28 cellular contexts compared by ENCODE assay signal in genomic region chr6:115983998-115984397, GRCh38.
"Had no signal": no experiment of that assay in that cellular context is flagged by ENCODE, and none has a peak within 500 bp of the region (broad histone marks: within the 10 kb centered on the region; RNA-seq: fewer than 3 reads in every experiment).

No MANE protein-coding gene starts in this region.

- DNase-seq: natural killer cell; occipital lobe; ovary; posterior cingulate gyrus; psoas muscle; right cardiac atrium; stimulated activated CD4-positive, alpha-beta T cell treated with anti-CD3 and anti-CD28 coated beads, Interleukin-15, amount 100 ng/mL, for 24 hours; stimulated activated CD4-positive, alpha-beta T cell treated with anti-CD3 and anti-CD28 coated beads, Interleukin-2, amount 100 ng/mL, for 24 hours; stimulated activated CD4-positive, alpha-beta T cell treated with anti-CD3 and anti-CD28 coated beads, Interleukin-2, amount 100 ng/mL, for 48 hours; stimulated activated CD4-positive, alpha-beta T cell treated with anti-CD3 and anti-CD28 coated beads, Interleukin-4, amount 100 ng/mL, for 24 hours; stimulated activated naive B cell treated with anti-CD40 and anti-IgM and Interleukin-4, amounts not matched to agents 10 μg/mL and 1 μg/mL and 100 μg/mL, for 72 hours; stimulated activated naive CD4-positive, alpha-beta T cell treated with Interleukin-2 at 50 U/mL for 16 hours; stomach; thyroid gland; trophoblast cell; upper lobe of left lung had no signal

- H3K27me3 Mint-ChIP-seq: progenitor cell of endocrine pancreas; stimulated activated naive CD8-positive, alpha-beta T cell treated with anti-CD3 and anti-CD28 coated beads, Interleukin-15, Interleukin-2, amounts not matched to agents 100 ng/mL and 50 ng/mL, for 24 hours had no signal

- H3K9me3 Mint-ChIP-seq: nephron; neural progenitor cell; stimulated activated effector memory CD8-positive, alpha-beta T cell treated with anti-CD3 and anti-CD28 coated beads, Interleukin-12 subunit alpha, Interleukin-12 subunit beta, amount 100 ng/mL, for 72 hours; stimulated activated naive B cell treated with anti-CD40 and anti-IgM and Interleukin-4, amounts not matched to agents 10 μg/mL and 1 μg/mL and 100 μg/mL, for 72 hours; stimulated activated naive CD8-positive, alpha-beta T cell treated with anti-CD3 and anti-CD28 coated beads, Interleukin-15, Interleukin-2, amounts not matched to agents 100 ng/mL and 50 ng/mL, for 24 hours had no signal

- ATAC-seq: natural killer cell; psoas muscle; right cardiac atrium; sciatic nerve; stimulated activated effector memory CD8-positive, alpha-beta T cell treated with anti-CD3 and anti-CD28 coated beads, Interleukin-12 subunit alpha, Interleukin-12 subunit beta, amount 100 ng/mL, for 72 hours; stimulated activated naive B cell treated with anti-CD40 and anti-IgM and Interleukin-4, amounts not matched to agents 10 μg/mL and 1 μg/mL and 100 μg/mL, for 72 hours had no signal

- H3K4me3 ChIP-seq: neural progenitor cell, ovary, psoas muscle, skin epidermis, stomach, thoracic aorta, thyroid gland, tibial nerve, upper lobe of left lung, vagina had no signal

- H3K27ac Mint-ChIP-seq: natural killer cell; nephron; neural progenitor cell; progenitor cell of endocrine pancreas; stimulated activated effector memory CD8-positive, alpha-beta T cell treated with anti-CD3 and anti-CD28 coated beads, Interleukin-12 subunit alpha, Interleukin-12 subunit beta, amount 100 ng/mL, for 72 hours; stimulated activated naive B cell treated with anti-CD40 and anti-IgM and Interleukin-4, amounts not matched to agents 10 μg/mL and 1 μg/mL and 100 μg/mL, for 72 hours; stimulated activated naive CD8-positive, alpha-beta T cell treated with anti-CD3 and anti-CD28 coated beads, Interleukin-15, Interleukin-2, amounts not matched to agents 100 ng/mL and 50 ng/mL, for 24 hours had no signal

- H3K36me3 ChIP-seq: neural progenitor cell, ovary, stomach, thoracic aorta, thyroid gland, tibial nerve, upper lobe of left lung, vagina had no signal

- H3K27ac ChIP-seq: neural progenitor cell, ovary, parathyroid adenoma, psoas muscle, skin epidermis, stomach, thoracic aorta, thyroid gland, tibial nerve, upper lobe of left lung, vagina had no signal

- H3K4me1 Mint-ChIP-seq: natural killer cell; nephron; neural progenitor cell; stimulated activated effector memory CD8-positive, alpha-beta T cell treated with anti-CD3 and anti-CD28 coated beads, Interleukin-12 subunit alpha, Interleukin-12 subunit beta, amount 100 ng/mL, for 72 hours; stimulated activated naive B cell treated with anti-CD40 and anti-IgM and Interleukin-4, amounts not matched to agents 10 μg/mL and 1 μg/mL and 100 μg/mL, for 72 hours had no signal

- H3K27me3 ChIP-seq: neural progenitor cell, ovary, stomach, thyroid gland, tibial nerve, upper lobe of left lung, vagina had no signal

- H3K4me1 ChIP-seq: neural progenitor cell, parathyroid adenoma, psoas muscle, stomach, thyroid gland, tibial nerve, upper lobe of left lung, vagina had no signal

- H3K9me3 ChIP-seq: ovary, psoas muscle, stomach, thoracic aorta, thyroid gland, tibial nerve, upper lobe of left lung, vagina had no signal

- H3K36me3 Mint-ChIP-seq: natural killer cell; neural progenitor cell; stimulated activated effector memory CD8-positive, alpha-beta T cell treated with anti-CD3 and anti-CD28 coated beads, Interleukin-12 subunit alpha, Interleukin-12 subunit beta, amount 100 ng/mL, for 72 hours; stimulated activated naive B cell treated with anti-CD40 and anti-IgM and Interleukin-4, amounts not matched to agents 10 μg/mL and 1 μg/mL and 100 μg/mL, for 72 hours had no signal

- H3K4me3 Mint-ChIP-seq: natural killer cell; nephron; neural progenitor cell; stimulated activated effector memory CD8-positive, alpha-beta T cell treated with anti-CD3 and anti-CD28 coated beads, Interleukin-12 subunit alpha, Interleukin-12 subunit beta, amount 100 ng/mL, for 72 hours; stimulated activated naive B cell treated with anti-CD40 and anti-IgM and Interleukin-4, amounts not matched to agents 10 μg/mL and 1 μg/mL and 100 μg/mL, for 72 hours; stimulated activated naive CD8-positive, alpha-beta T cell treated with anti-CD3 and anti-CD28 coated beads, Interleukin-15, Interleukin-2, amounts not matched to agents 100 ng/mL and 50 ng/mL, for 24 hours had no signal

- FAIRE-seq: urothelium cell line had no signal
